7 cellular contexts compared by ENCODE assay signal in the genomic region with DNA sequence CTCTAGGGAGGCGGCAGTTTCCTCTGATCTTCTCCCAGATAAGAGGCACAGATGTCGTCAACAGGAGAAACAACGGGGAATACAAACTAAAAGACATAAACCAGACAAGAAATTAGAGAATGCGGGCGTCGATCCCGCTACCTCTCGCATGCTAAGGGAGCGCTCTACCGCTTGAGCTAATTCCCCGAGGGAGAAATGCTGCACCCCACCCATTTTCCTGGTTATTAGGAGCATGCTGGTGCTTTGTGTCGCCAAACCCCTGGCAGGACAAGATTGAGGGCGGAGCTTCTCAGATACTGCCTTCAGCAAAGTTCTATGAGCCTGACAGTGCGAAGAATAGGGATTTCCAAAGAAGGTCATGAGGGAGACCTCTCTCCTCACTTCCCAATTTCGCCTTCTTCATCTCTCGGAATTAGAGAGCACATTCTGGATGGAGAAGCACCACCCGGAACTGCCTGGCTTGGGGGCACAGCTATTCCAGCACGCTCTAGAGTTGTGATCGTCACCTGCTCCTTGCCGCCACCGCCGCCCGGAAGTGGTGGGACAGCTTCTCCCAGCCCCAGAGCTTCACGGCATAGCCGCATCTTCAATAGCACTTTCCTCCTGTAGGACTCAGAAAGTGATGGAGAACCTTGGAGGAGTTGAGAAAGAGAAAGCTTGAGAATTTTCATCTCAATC.
DNase-seq lines count a peak whose midpoint lies in the region; ATAC-seq, FAIRE-seq and TF ChIP-seq lines count a peak whose summit lies in the region.
"Not testable (repeated sequence)": the region's sequence is repeated elsewhere in the genome, so short reads cannot be mapped to it uniquely, and the experiment has no call there.

No MANE protein-coding gene starts in this region.

- POLR2A ChIA-PET in activated CD8-positive, alpha-beta T cell treated with anti-CD3 and anti-CD28 coated beads for 36 hours (lab: Charles Lee); K562 (lab: Yijun Ruan, JAX); naive thymus-derived CD4-positive, alpha-beta T cell (lab: Charles Lee): not testable (repeated sequence)

- not testable (repeated sequence) for H3K27me3 ChIP-seq in MG63; K562 (ENCODE audit: control insufficient read depth in 2 of 2, insufficient read depth in 2 of 2, low read length in 2 of 2); naive thymus-derived CD4-positive, alpha-beta T cell (ENCODE audit: control insufficient read depth in 2 of 2, insufficient read depth in 2 of 2, low read length in 2 of 2)

- not testable (repeated sequence) for H4K20me1 ChIP-seq in K562 (replicated peaks; ENCODE audit: control insufficient read depth, insufficient read depth, low read length)

- not testable (repeated sequence) for TF ChIP-seq RAD21 in K562 (CRISPR knock-in tag; conservative IDR thresholded peaks at IDR 0.05 in 1 of 2, IDR thresholded peaks at IDR 0.05 in 1 of 2)

- H3K79me2 ChIP-seq in K562 (ENCODE audit: control insufficient read depth, insufficient read depth, low read length) = not testable (repeated sequence)

- CTCF ChIA-PET in activated CD8-positive, alpha-beta T cell treated with anti-CD3 and anti-CD28 coated beads for 36 hours (lab: Charles Lee); K562 (lab: Yijun Ruan, JAX; ENCODE audit: low intra/inter-chr PET ratio); naive thymus-derived CD4-positive, alpha-beta T cell (lab: Charles Lee): not testable (repeated sequence)

- peak overlapping the region; percentile 22 for H3K4me3 ChIP-seq in MG63
- H3K4me3 ChIP-seq in K562; naive thymus-derived CD4-positive, alpha-beta T cell (ENCODE audit: low read length): not testable (repeated sequence)

- H3K4me1 Mint-ChIP-seq in activated CD8-positive, alpha-beta T cell treated with anti-CD3 and anti-CD28 coated beads for 36 hours (ENCODE audit: low read depth); glutamatergic neuron (ENCODE audit: low read depth, unreplicated experiment): not testable (repeated sequence)
- H3K4me1 Mint-ChIP-seq in naive thymus-derived CD4-positive, alpha-beta T cell = peaks cover 0 to 26% (median 14%) of the 10 kb centered on the region in 7 donors

- BruUV-seq in K562 (replicated peaks; lab: Mats Ljungman, UMichigan) = TSS peak; percentile 99

- H3K4me3 Mint-ChIP-seq in activated CD8-positive, alpha-beta T cell treated with anti-CD3 and anti-CD28 coated beads for 36 hours = not testable (repeated sequence)
- peak overlapping the region; percentile 79 for H3K4me3 Mint-ChIP-seq in glutamatergic neuron (ENCODE audit: unreplicated experiment)
- peak overlapping the region in 8 of 10 donors; percentile 14 to 74 (median 46) for H3K4me3 Mint-ChIP-seq in naive thymus-derived CD4-positive, alpha-beta T cell

- peak overlapping the region; percentile 59; the same call in 1 of the 2 replicates for H2AFZ ChIP-seq in K562 (ENCODE audit: low read depth, low read length)

- not testable (repeated sequence) for H3K9me3 ChIP-seq in ES-I3 (ENCODE audit: control insufficient read depth, insufficient read depth, low read length); MG63; K562 (replicated peaks; ENCODE audit: control insufficient read depth, insufficient read depth, low read depth, low read length); naive thymus-derived CD4-positive, alpha-beta T cell (ENCODE audit: control insufficient read depth in 2 of 3, low read length in 3 of 3)

- peaks cover 25% of the 10 kb centered on the region for H3K27me3 Mint-ChIP-seq in activated CD8-positive, alpha-beta T cell treated with anti-CD3 and anti-CD28 coated beads for 36 hours
- H3K27me3 Mint-ChIP-seq in glutamatergic neuron (ENCODE audit: unreplicated experiment) = not testable (repeated sequence)
- peaks cover 34 to 47% (median 43%) of the 10 kb centered on the region in 5 donors for H3K27me3 Mint-ChIP-seq in naive thymus-derived CD4-positive, alpha-beta T cell

- not testable (repeated sequence) for TF ChIP-seq POLR2A in K562 (conservative IDR thresholded peaks at IDR 0.05)

- ATAC-seq in HG02610 (IDR thresholded peaks at IDR 0.05; ENCODE audit: unreplicated experiment) (peak; percentile 53), K562 (peak; percentile 75)
- ATAC-seq in activated CD8-positive, alpha-beta T cell treated with anti-CD3 and anti-CD28 coated beads for 36 hours; naive thymus-derived CD4-positive, alpha-beta T cell: not testable (repeated sequence)

- intact Hi-C loops in activated CD8-positive, alpha-beta T cell treated with anti-CD3 and anti-CD28 coated beads for 36 hours (cut with micrococcal nuclease); K562 (cut with micrococcal nuclease); naive thymus-derived CD4-positive, alpha-beta T cell (cut with micrococcal nuclease): not testable (repeated sequence)

- in situ Hi-C loops in K562 (cut with MboI) = not testable (repeated sequence)

- not testable (repeated sequence) for H3K9me3 Mint-ChIP-seq in activated CD8-positive, alpha-beta T cell treated with anti-CD3 and anti-CD28 coated beads for 36 hours; glutamatergic neuron (ENCODE audit: unreplicated experiment)
- peaks cover 1 to 23% (median 10%) of the 10 kb centered on the region in 11 donors for H3K9me3 Mint-ChIP-seq in naive thymus-derived CD4-positive, alpha-beta T cell

- not testable (repeated sequence) for H3K36me3 Mint-ChIP-seq in activated CD8-positive, alpha-beta T cell treated with anti-CD3 and anti-CD28 coated beads for 36 hours (ENCODE audit: low read depth); glutamatergic neuron (ENCODE audit: unreplicated experiment); naive thymus-derived CD4-positive, alpha-beta T cell

- peak overlapping the region; percentile 45; the same call in 1 of the 2 replicates for H3K9ac ChIP-seq in ES-I3 (ENCODE audit: low read depth, low read length)
- not testable (repeated sequence) for H3K9ac ChIP-seq in K562 (ENCODE audit: insufficient read depth in 1 of 2, low read depth in 2 of 2, low read length in 2 of 2)

- not testable (repeated sequence) for TF ChIP-seq EP300 in K562 (IDR thresholded peaks at IDR 0.05; ENCODE audit: low read length)

- H3K9me1 ChIP-seq in K562 (ENCODE audit: control insufficient read depth, insufficient read depth, low read length) = not testable (repeated sequence)

- not testable (repeated sequence) for H3K27ac ChIP-seq in K562 (ENCODE audit: extremely low read depth, low read depth, low read length); naive thymus-derived CD4-positive, alpha-beta T cell (ENCODE audit: low read depth, low read length)

- not testable (repeated sequence) for H3K27ac Mint-ChIP-seq in activated CD8-positive, alpha-beta T cell treated with anti-CD3 and anti-CD28 coated beads for 36 hours; glutamatergic neuron (ENCODE audit: unreplicated experiment); naive thymus-derived CD4-positive, alpha-beta T cell

- not testable (repeated sequence) for H3K4me1 ChIP-seq in ES-I3 (ENCODE audit: insufficient read depth, low read length); K562 (replicated peaks in 1 of 2; ENCODE audit: control insufficient read depth in 2 of 2, insufficient read depth in 2 of 2, low read length in 2 of 2); naive thymus-derived CD4-positive, alpha-beta T cell (ENCODE audit: control insufficient read depth in 2 of 2, insufficient read depth in 2 of 2, low read length in 2 of 2)

- not testable (repeated sequence) for FAIRE-seq in K562 (lab: Jason Lieb, UNC)

- not testable (repeated sequence) for H3K36me3 ChIP-seq in ES-I3 (ENCODE audit: insufficient read depth, low read length); MG63; K562 (ENCODE audit: control insufficient read depth, insufficient read depth, low read length); naive thymus-derived CD4-positive, alpha-beta T cell (ENCODE audit: control insufficient read depth in 2 of 3, insufficient read depth in 3 of 3, low read length in 3 of 3)

- not testable (repeated sequence) for TF ChIP-seq CTCF in activated CD8-positive, alpha-beta T cell treated with anti-CD3 and anti-CD28 coated beads for 36 hours (IDR thresholded peaks at IDR 0.05); K562 (IDR thresholded peaks at IDR 0.05 in 2 of 3, conservative IDR thresholded peaks at IDR 0.05 in 1 of 3; ENCODE audit: insufficient read depth in 2 of 3, low read depth in 1 of 3, low read length in 3 of 3); glutamatergic neuron (IDR thresholded peaks at IDR 0.05; ENCODE audit: partially characterized antibody, unreplicated experiment)

- peak overlapping the region; percentile 65 for H3K4me2 ChIP-seq in K562 (ENCODE audit: insufficient read depth, low read length)

- 4% methylated on average over 16 of the region's 25 CpGs for WGBS in K562 (ENCODE audit: insufficient coverage, low coverage, missing lambda C conversion rate)

- DNase-seq in MG63 = peak; percentile 33
- peak; percentile 10 for DNase-seq in activated CD8-positive, alpha-beta T cell treated with anti-CD3 and anti-CD28 coated beads for 36 hours
- peak in 1 of 4 experiments; percentile 2 for DNase-seq in K562 (ENCODE audit: extremely low read depth in 1 of 4, low spot score in 3 of 4)
- DNase-seq in glutamatergic neuron; naive thymus-derived CD4-positive, alpha-beta T cell: not testable (repeated sequence)

TF ChIP-seq in K562, 482 proteins besides CTCF, POLR2A, EP300 and RAD21:
- TF ChIP-seq POLR3A (IDR thresholded peaks at IDR 0.05; ENCODE audit: borderline replicate concordance, extremely low read depth, insufficient read depth, insufficient read length) = peak; percentile 28
TF ChIP-seq in K562: peak in this region for 1; not testable (repeated sequence) for 481.
